ENCODE assay signal across 8 cellular contexts in genomic region chr17:32821987-32822933, GRCh38. TPM values are rescaled to one million over a fixed set of nuclear protein-coding genes. Genes with fewer than 3 reads are reported as not detected.
A peak's percentile ranks its signal among the peaks of the same experiment; 100 is the strongest.
DNase-seq lines count a peak whose midpoint lies in the region; ATAC-seq, FAIRE-seq and TF ChIP-seq lines count a peak whose summit lies in the region.
"Not testable (repeated sequence)": the region's sequence is repeated elsewhere in the genome, so short reads cannot be mapped to it uniquely, and the experiment has no call there.

No MANE protein-coding gene starts in this region.

- not testable (repeated sequence) for H3K79me2 ChIP-seq in endothelial cell of umbilical vein (ENCODE audit: control insufficient read depth, insufficient read depth, low read length)

- H3K36me3 Mint-ChIP-seq in Caco-2 (ENCODE audit: insufficient read depth, unreplicated experiment): peaks cover 18% of the 10 kb centered on the region
- H3K36me3 Mint-ChIP-seq in activated naive CD8-positive, alpha-beta T cell treated with anti-CD3 and anti-CD28 coated beads, Interleukin-2, amount 10 ng/mL, durations not matched to agents 7 days and 5 days; osteocyte (ENCODE audit: unreplicated experiment): not testable (repeated sequence)

- peak; percentile 100 for FAIRE-seq in endothelial cell of umbilical vein (lab: Jason Lieb, UNC)

- not testable (repeated sequence) for H3K9me3 ChIP-seq in Caco-2; HAP-1; endothelial cell of umbilical vein (replicated peaks; ENCODE audit: control insufficient read depth, insufficient read depth, low read length); subcutaneous abdominal adipose tissue (ENCODE audit: control insufficient read depth in 5 of 5, low read length in 5 of 5)

- POLR2A ChIA-PET in Caco-2 (lab: Charles Lee); activated naive CD8-positive, alpha-beta T cell treated with anti-CD3 and anti-CD28 coated beads, Interleukin-2, amount 10 ng/mL, durations not matched to agents 7 days and 5 days (lab: Charles Lee); endothelial cell of umbilical vein (lab: Charles Lee): not testable (repeated sequence)

- H3K9me3 Mint-ChIP-seq in Caco-2 (ENCODE audit: unreplicated experiment); activated naive CD8-positive, alpha-beta T cell treated with anti-CD3 and anti-CD28 coated beads, Interleukin-2, amount 10 ng/mL, durations not matched to agents 7 days and 5 days; osteocyte (ENCODE audit: unreplicated experiment): not testable (repeated sequence)

- H2AFZ ChIP-seq in endothelial cell of umbilical vein (ENCODE audit: low read depth, low read length): peak overlapping the region; percentile 13

- H3K27ac Mint-ChIP-seq in Caco-2 (ENCODE audit: unreplicated experiment); activated naive CD8-positive, alpha-beta T cell treated with anti-CD3 and anti-CD28 coated beads, Interleukin-2, amount 10 ng/mL, durations not matched to agents 7 days and 5 days; osteocyte (ENCODE audit: unreplicated experiment): not testable (repeated sequence)

- not testable (repeated sequence) for H3K9me1 ChIP-seq in endothelial cell of umbilical vein (replicated peaks; ENCODE audit: control insufficient read depth, extremely low read depth, insufficient read depth, low read length)

- not testable (repeated sequence) for ATAC-seq in SK-N-SH treated with all-trans-retinoic acid at 6 μM for 48 hours; activated naive CD8-positive, alpha-beta T cell treated with anti-CD3 and anti-CD28 coated beads, Interleukin-2, amount 10 ng/mL, durations not matched to agents 7 days and 5 days (ENCODE audit: low read depth)

- H3K9ac ChIP-seq in endothelial cell of umbilical vein (replicated peaks; ENCODE audit: extremely low read depth, insufficient read depth, low read length): peak overlapping the region; percentile 42
- not testable (repeated sequence) for H3K9ac ChIP-seq in subcutaneous abdominal adipose tissue (ENCODE audit: low read length in 5 of 5)

- H3K4me3 Mint-ChIP-seq in Caco-2 (ENCODE audit: unreplicated experiment): peak overlapping the region; percentile 63
- H3K4me3 Mint-ChIP-seq in activated naive CD8-positive, alpha-beta T cell treated with anti-CD3 and anti-CD28 coated beads, Interleukin-2, amount 10 ng/mL, durations not matched to agents 7 days and 5 days: not testable (repeated sequence)
- H3K4me3 Mint-ChIP-seq in osteocyte (ENCODE audit: unreplicated experiment): peak overlapping the region; percentile 26

- CTCF ChIA-PET in Caco-2 (lab: Charles Lee) (interaction anchor here (0.6 kb wide), 1 partner anchor 85 kb away, joined by 4 read pairs; no protein-coding TSS in a partner anchor), endothelial cell of umbilical vein (lab: Charles Lee) (interaction anchor here (1.0 kb wide), 1 partner anchor 55 kb away, joined by 4 read pairs; no protein-coding TSS in a partner anchor)

- not testable (repeated sequence) for H3K36me3 ChIP-seq in Caco-2 (ENCODE audit: control insufficient read depth, insufficient read depth, low read length); HAP-1 (replicated peaks); endothelial cell of umbilical vein (ENCODE audit: control insufficient read depth in 2 of 2, extremely low read depth in 1 of 2, insufficient read depth in 2 of 2, low read length in 2 of 2); subcutaneous abdominal adipose tissue (ENCODE audit: control insufficient read depth in 5 of 5, insufficient read depth in 5 of 5, low read length in 5 of 5)

- H3K4me1 ChIP-seq in Caco-2 (peaks cover 47% of the 10 kb centered on the region), endothelial cell of umbilical vein (ENCODE audit: control insufficient read depth, extremely low read depth, insufficient read depth, low read length) (peaks cover 31% of the 10 kb centered on the region), subcutaneous abdominal adipose tissue (ENCODE audit: control insufficient read depth in 5 of 5, insufficient read depth in 5 of 5, low read length in 5 of 5) (peaks cover 0 to 23% (median 15%) of the 10 kb centered on the region in 5 donors)
- not testable (repeated sequence) for H3K4me1 ChIP-seq in HAP-1

- in situ Hi-C loops in HAP-1 (cut with MboI; ENCODE audit: low sequenced_read_pairs): not testable (repeated sequence)

- TF ChIP-seq POLR2A in endothelial cell of umbilical vein (IDR thresholded peaks at IDR 0.05; ENCODE audit: low read depth, low read length): not testable (repeated sequence)

- DNase-seq in Caco-2 (peak in 1 of 2 experiments; percentile 42), HAP-1 (ENCODE audit: low spot score in 2 of 2) (peak in 1 of 2 experiments; percentile 46), iPS-NIHi11 (ENCODE audit: low spot score) (peak; percentile 68)
- DNase-seq in activated naive CD8-positive, alpha-beta T cell treated with anti-CD3 and anti-CD28 coated beads, Interleukin-2, amount 10 ng/mL, durations not matched to agents 7 days and 5 days: peak; percentile 53
- DNase-seq in endothelial cell of umbilical vein (ENCODE audit: low read depth, low spot score); osteocyte (ENCODE audit: extremely low spot score, unreplicated experiment): not testable (repeated sequence)

- H4K20me1 ChIP-seq in endothelial cell of umbilical vein (replicated peaks; ENCODE audit: control insufficient read depth, extremely low read depth, insufficient read depth, low read length): not testable (repeated sequence)

- H3K27me3 ChIP-seq in Caco-2 (replicated peaks; ENCODE audit: control insufficient read depth, insufficient read depth, low read length); HAP-1 (ENCODE audit: low read depth); endothelial cell of umbilical vein (ENCODE audit: control insufficient read depth in 2 of 2, insufficient read depth in 2 of 2, low read length in 2 of 2); subcutaneous abdominal adipose tissue (ENCODE audit: control insufficient read depth in 5 of 5, insufficient read depth in 4 of 5, low read length in 5 of 5): not testable (repeated sequence)

- BruUV-seq in Caco-2 (replicated peaks; lab: Mats Ljungman, UMichigan): not testable (repeated sequence)
- BruUV-seq in endothelial cell of umbilical vein (replicated peaks; lab: Mats Ljungman, UMichigan): TSS peak; percentile 16

- H3K4me3 ChIP-seq in Caco-2 (ENCODE audit: low read depth, low read length) (peak overlapping the region; percentile 43), HAP-1 (peak overlapping the region; percentile 18), endothelial cell of umbilical vein (replicated peaks in 1 of 3; ENCODE audit: insufficient read depth in 1 of 3, low read depth in 1 of 3, low read length in 3 of 3) (peak overlapping the region in 2 of 3 experiments; percentile 41 to 55), subcutaneous abdominal adipose tissue (ENCODE audit: low read depth in 1 of 5, low read length in 5 of 5) (peak overlapping the region in 3 of 5 donors; percentile 47 to 52 (median 47))

- dilution Hi-C loops in endothelial cell of umbilical vein (cut with MboI; ENCODE audit: extremely low pct_ligation_motif_present, low sequenced_read_pairs): not testable (repeated sequence)

- peak overlapping the region; percentile 43 for H3K27ac ChIP-seq in endothelial cell of umbilical vein (ENCODE audit: insufficient read depth, low read depth, low read length)
- H3K27ac ChIP-seq in subcutaneous abdominal adipose tissue (ENCODE audit: low read depth, low read length): not testable (repeated sequence)

- intact Hi-C loops in Caco-2 (cut with micrococcal nuclease; ENCODE audit: unreplicated experiment); endothelial cell of umbilical vein (cut with micrococcal nuclease): not testable (repeated sequence)

- H3K4me2 ChIP-seq in endothelial cell of umbilical vein (ENCODE audit: insufficient read depth, low read length): peak overlapping the region; percentile 70

- peaks cover 41% of the 10 kb centered on the region for H3K4me1 Mint-ChIP-seq in Caco-2 (ENCODE audit: low read depth, unreplicated experiment)
- H3K4me1 Mint-ChIP-seq in activated naive CD8-positive, alpha-beta T cell treated with anti-CD3 and anti-CD28 coated beads, Interleukin-2, amount 10 ng/mL, durations not matched to agents 7 days and 5 days; osteocyte (ENCODE audit: unreplicated experiment): not testable (repeated sequence)

- not testable (repeated sequence) for TF ChIP-seq CTCF in Caco-2 (IDR thresholded peaks at IDR 0.05; ENCODE audit: insufficient read depth in 1 of 2, low read depth in 1 of 2, low read length in 1 of 2, severe bottlenecking in 1 of 2, unreplicated experiment in 1 of 2); endothelial cell of umbilical vein (IDR thresholded peaks at IDR 0.05; ENCODE audit: extremely low read depth in 1 of 2, insufficient read depth in 1 of 2, low read depth in 1 of 2, low read length in 2 of 2); osteocyte (IDR thresholded peaks at IDR 0.05)

- H3K27me3 Mint-ChIP-seq in Caco-2 (ENCODE audit: insufficient read depth, unreplicated experiment); osteocyte (ENCODE audit: unreplicated experiment): not testable (repeated sequence)
- peaks cover 33% of the 10 kb centered on the region for H3K27me3 Mint-ChIP-seq in activated naive CD8-positive, alpha-beta T cell treated with anti-CD3 and anti-CD28 coated beads, Interleukin-2, amount 10 ng/mL, durations not matched to agents 7 days and 5 days

TF ChIP-seq in SK-N-SH treated with all-trans-retinoic acid at 6 μM for 48 hours, 23 proteins besides CTCF, POLR2A, EP300 and RAD21:
- TF ChIP-seq ZNF8 (CRISPR knock-in tag; IDR thresholded peaks at IDR 0.05): peak; percentile 63

RNA-seq across cellular contexts. Expression of gene MYO1D, which starts 54.7 kb away (rescaled TPM):
- 193 and 206 TPM in 2 replicates for total RNA-seq in Caco-2 (2022)
- 1 to 10 TPM; 5.5 to 9.0 TPM for total RNA-seq in activated naive CD8-positive, alpha-beta T cell treated with anti-CD3 and anti-CD28 coated beads, Interleukin-2, amount 10 ng/mL, durations not matched to agents 7 days and 5 days
- 85.5 and 101 TPM in 2 replicates for total RNA-seq in endothelial cell of umbilical vein
- polyA plus RNA-seq in endothelial cell of umbilical vein: 34.8 and 37.8 TPM in 2 replicates
- 56.3 and 56.6 TPM in 2 replicates for polyA plus RNA-seq in endothelial cell of umbilical vein (2011; cell fraction: cytosol; rRNA removed)
- polyA plus RNA-seq in endothelial cell of umbilical vein (2011; cell fraction: nucleus; rRNA removed): 44.8 and 49.7 TPM in 2 replicates
- 69.7 and 82.3 TPM in 2 replicates for polyA plus RNA-seq in endothelial cell of umbilical vein (2012)
- polyA minus RNA-seq in endothelial cell of umbilical vein: 111 and 138 TPM in 2 replicates
- not detected for polyA minus RNA-seq in endothelial cell of umbilical vein (2011; cell fraction: cytosol; rRNA and poly(A)+ RNA removed)
- polyA minus RNA-seq in endothelial cell of umbilical vein (2011; cell fraction: nucleus; rRNA and poly(A)+ RNA removed): 149 and 254 TPM in 2 replicates
- 15.4 and 19.1 TPM in 2 replicates for total RNA-seq in osteocyte
